ENCODE assay signal across 22 cellular contexts in genomic region chr2:23269747-23270146, GRCh38.
"Had no signal": no experiment of that assay in that cellular context is flagged by ENCODE, and none has a peak within 500 bp of the region (broad histone marks: within the 10 kb centered on the region; RNA-seq: fewer than 3 reads in every experiment).

No MANE protein-coding gene starts in this region.

- ATAC-seq: activated CD8-positive, alpha-beta memory T cell treated with anti-CD3 and anti-CD28 coated beads, Interleukin-2, amount 10 ng/mL, durations not matched to agents 7 days and 5 days; activated T-cell treated with anti-CD3 and anti-CD28 coated beads, Interleukin-2, amount 50 U/mL, for 4 hours; natural killer cell; right cardiac atrium; stimulated activated naive B cell treated with anti-CD40 and anti-IgM and Interleukin-4, amounts not matched to agents 10 μg/mL and 1 μg/mL and 100 μg/mL, for 72 hours had no signal

- DNase-seq: activated CD4-positive, alpha-beta T cell treated with anti-CD3 and anti-CD28 coated beads, Interleukin-2, amount 50 U/mL, for 48 hours; activated CD4-positive, CD25-positive, alpha-beta regulatory T cell treated with anti-CD3 and anti-CD28 coated beads, Interleukin-2, amount 50 U/mL, for 72 hours; activated CD8-positive, alpha-beta memory T cell treated with anti-CD3 and anti-CD28 coated beads, Interleukin-2, amount 10 ng/mL, durations not matched to agents 7 days and 5 days; activated effector memory CD4-positive, alpha-beta T cell treated with anti-CD3 and anti-CD28 coated beads, Interleukin-2, amount 50 U/mL, for 16 hours; activated T-cell treated with anti-CD3 and anti-CD28 coated beads, Interleukin-2, amount 50 U/mL, for 4 hours; anterior cingulate cortex; cerebellar nuclear complex; dermis blood vessel endothelial cell; endodermal cell; erythroblast; hippocampal formation; kidney glomerular epithelial cell; natural killer cell; nucleus accumbens; right cardiac atrium; spleen; stimulated activated CD4-positive, alpha-beta T cell treated with anti-CD3 and anti-CD28 coated beads, Interleukin-1b, Interleukin-23, amount 100 ng/mL, for 48 hours; stimulated activated naive B cell treated with anti-CD40 and anti-IgM and Interleukin-4, amounts not matched to agents 10 μg/mL and 1 μg/mL and 100 μg/mL, for 72 hours; substantia nigra; T-helper 9 cell; upper lobe of left lung had no signal

- H3K36me3 ChIP-seq: spleen, upper lobe of left lung had no signal

- H3K9me3 ChIP-seq: spleen, upper lobe of left lung had no signal

- H3K27ac ChIP-seq: spleen, upper lobe of left lung had no signal

- H3K27me3 ChIP-seq: spleen, upper lobe of left lung had no signal

- H3K4me1 ChIP-seq: spleen, upper lobe of left lung had no signal

- H3K4me3 ChIP-seq: lung, spleen, upper lobe of left lung had no signal
